ENCODE assay signal across 1 cellular context in the genomic region with DNA sequence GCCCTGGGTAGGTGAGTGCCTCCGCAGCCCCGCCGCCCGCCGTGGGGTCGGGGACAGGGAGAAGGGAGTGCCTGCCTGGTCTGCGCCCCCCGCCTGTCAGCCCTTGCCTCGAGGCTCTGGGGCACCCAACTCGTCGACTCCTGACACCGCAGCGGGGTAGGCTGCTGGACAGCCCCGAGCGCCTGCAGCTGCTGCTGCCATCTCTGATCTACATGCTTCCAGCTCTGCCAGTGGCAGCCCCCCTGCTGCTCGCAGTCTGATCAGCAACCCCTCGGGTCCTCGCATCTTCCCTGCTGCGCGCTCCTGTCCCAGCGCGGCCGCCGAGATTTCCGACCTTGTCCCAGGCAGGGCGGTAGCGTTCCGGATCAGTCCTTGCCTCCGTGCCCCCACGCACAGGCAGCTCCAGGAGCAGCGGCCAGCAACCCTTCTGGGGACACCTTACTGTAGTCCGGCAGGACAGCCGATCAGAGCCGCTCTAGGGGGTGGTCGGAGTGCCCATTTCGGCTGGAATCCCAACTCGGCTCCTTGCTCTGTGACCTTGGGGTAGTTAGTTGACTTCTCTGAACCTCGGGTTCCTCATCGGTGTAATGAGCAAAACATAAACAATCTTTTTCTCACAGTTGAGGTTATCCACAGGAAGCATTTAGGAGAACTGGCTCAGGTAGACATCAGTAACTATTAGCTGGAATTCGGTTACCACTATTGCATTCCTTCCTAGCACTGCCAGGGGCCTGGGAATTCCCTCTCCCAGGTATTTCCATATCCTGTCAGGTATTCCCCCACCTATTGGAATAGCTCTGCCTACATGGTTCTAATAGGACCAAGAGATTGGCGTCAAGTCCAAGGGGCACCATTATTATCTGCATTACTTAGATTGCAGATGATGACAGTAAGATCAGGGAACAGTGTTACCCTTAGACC.
A peak's percentile ranks its signal among the peaks of the same experiment; 100 is the strongest.
TF ChIP-seq lines count a peak whose summit lies in the region.

No MANE protein-coding gene starts in this region.

TF ChIP-seq in SK-N-SH, 30 proteins besides CTCF, POLR2A, EP300 and RAD21 (continued from another document):
- TF ChIP-seq, protein P1, sequence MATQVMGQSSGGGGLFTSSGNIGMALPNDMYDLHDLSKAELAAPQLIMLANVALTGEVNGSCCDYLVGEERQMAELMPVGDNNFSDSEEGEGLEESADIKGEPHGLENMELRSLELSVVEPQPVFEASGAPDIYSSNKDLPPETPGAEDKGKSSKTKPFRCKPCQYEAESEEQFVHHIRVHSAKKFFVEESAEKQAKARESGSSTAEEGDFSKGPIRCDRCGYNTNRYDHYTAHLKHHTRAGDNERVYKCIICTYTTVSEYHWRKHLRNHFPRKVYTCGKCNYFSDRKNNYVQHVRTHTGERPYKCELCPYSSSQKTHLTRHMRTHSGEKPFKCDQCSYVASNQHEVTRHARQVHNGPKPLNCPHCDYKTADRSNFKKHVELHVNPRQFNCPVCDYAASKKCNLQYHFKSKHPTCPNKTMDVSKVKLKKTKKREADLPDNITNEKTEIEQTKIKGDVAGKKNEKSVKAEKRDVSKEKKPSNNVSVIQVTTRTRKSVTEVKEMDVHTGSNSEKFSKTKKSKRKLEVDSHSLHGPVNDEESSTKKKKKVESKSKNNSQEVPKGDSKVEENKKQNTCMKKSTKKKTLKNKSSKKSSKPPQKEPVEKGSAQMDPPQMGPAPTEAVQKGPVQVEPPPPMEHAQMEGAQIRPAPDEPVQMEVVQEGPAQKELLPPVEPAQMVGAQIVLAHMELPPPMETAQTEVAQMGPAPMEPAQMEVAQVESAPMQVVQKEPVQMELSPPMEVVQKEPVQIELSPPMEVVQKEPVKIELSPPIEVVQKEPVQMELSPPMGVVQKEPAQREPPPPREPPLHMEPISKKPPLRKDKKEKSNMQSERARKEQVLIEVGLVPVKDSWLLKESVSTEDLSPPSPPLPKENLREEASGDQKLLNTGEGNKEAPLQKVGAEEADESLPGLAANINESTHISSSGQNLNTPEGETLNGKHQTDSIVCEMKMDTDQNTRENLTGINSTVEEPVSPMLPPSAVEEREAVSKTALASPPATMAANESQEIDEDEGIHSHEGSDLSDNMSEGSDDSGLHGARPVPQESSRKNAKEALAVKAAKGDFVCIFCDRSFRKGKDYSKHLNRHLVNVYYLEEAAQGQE (IDR thresholded peaks at IDR 0.05; ENCODE audit: low read depth, low read length) = 0 out of 2 replicates have a peak, but pooled peaks have one; percentile 42
- TF ChIP-seq TCF12 (IDR thresholded peaks at IDR 0.05) = no peak
- no peak for TF ChIP-seq ZBTB33 (IDR thresholded peaks at IDR 0.05; ENCODE audit: borderline replicate concordance, low read depth)
